In genomic region chr6:163748886-163749285, GRCh38 we compare ENCODE assay signal across 28 cellular contexts.
"Had no signal": no experiment of that assay in that cellular context is flagged by ENCODE, and none has a peak within 500 bp of the region (broad histone marks: within the 10 kb centered on the region; RNA-seq: fewer than 3 reads in every experiment).

No MANE protein-coding gene starts in this region.

- H3K36me3 ChIP-seq: SJCRH30 had no signal

- H3K36me3 Mint-ChIP-seq: activated CD4-positive, alpha-beta memory T cell treated with anti-CD3 and anti-CD28 coated beads for 36 hours; activated naive CD8-positive, alpha-beta T cell; brain; IgD-negative memory B cell had no signal

- DNase-seq: activated CD4-positive, alpha-beta memory T cell treated with anti-CD3 and anti-CD28 coated beads for 36 hours; activated CD4-positive, alpha-beta T cell treated with anti-CD3 and anti-CD28 coated beads, Interleukin-2, amount 10 ng/mL, durations not matched to agents 7 days and 5 days; activated CD4-positive, CD25-positive, alpha-beta regulatory T cell; activated CD8-positive, alpha-beta memory T cell treated with anti-CD3 and anti-CD28 coated beads for 24 hours; activated effector memory CD4-positive, alpha-beta T cell treated with anti-CD3 and anti-CD28 coated beads, Interleukin-2, amount 50 U/mL, for 16 hours; activated naive CD4-positive, alpha-beta T cell treated with anti-CD3 and anti-CD28 coated beads for 36 hours; activated T-cell treated with anti-CD3 and anti-CD28 coated beads, Interleukin-2, amount 50 U/mL, for 4 hours; amygdala; MV-4-11; NCI-H1092 treated with DMSO at 0.1 percent for 48 hours; NCI-H1417 treated with DMSO at 0.1 percent for 48 hours; NCI-H1694; NCI-H2029; NCI-H2107; NCI-H2171 treated with DMSO at 0.1 percent for 48 hours; NCI-H345; NCI-H510A; NCI-H526 treated with DMSO at 0.1 percent for 48 hours; NCI-H82; SJCRH30; SK-N-SH; T-helper 1 cell had no signal

- H3K27ac Mint-ChIP-seq: activated CD4-positive, alpha-beta memory T cell treated with anti-CD3 and anti-CD28 coated beads for 36 hours; activated CD4-positive, alpha-beta T cell treated with anti-CD3 and anti-CD28 coated beads, Interleukin-2, amount 10 ng/mL, durations not matched to agents 7 days and 5 days; activated naive CD4-positive, alpha-beta T cell treated with anti-CD3 and anti-CD28 coated beads for 36 hours; activated naive CD8-positive, alpha-beta T cell; IgD-negative memory B cell had no signal

- H3K9me3 Mint-ChIP-seq: activated CD4-positive, alpha-beta memory T cell treated with anti-CD3 and anti-CD28 coated beads for 36 hours; activated CD4-positive, alpha-beta T cell treated with anti-CD3 and anti-CD28 coated beads, Interleukin-2, amount 10 ng/mL, durations not matched to agents 7 days and 5 days; activated naive CD4-positive, alpha-beta T cell treated with anti-CD3 and anti-CD28 coated beads for 36 hours; activated T-cell treated with anti-CD3 and anti-CD28 coated beads, Interleukin-2, amount 50 U/mL, for 4 hours had no signal

- H3K4me3 Mint-ChIP-seq: activated CD4-positive, alpha-beta memory T cell treated with anti-CD3 and anti-CD28 coated beads for 36 hours; activated CD4-positive, alpha-beta T cell treated with anti-CD3 and anti-CD28 coated beads, Interleukin-2, amount 10 ng/mL, durations not matched to agents 7 days and 5 days; activated naive CD4-positive, alpha-beta T cell treated with anti-CD3 and anti-CD28 coated beads for 36 hours; activated naive CD8-positive, alpha-beta T cell; activated T-cell treated with anti-CD3 and anti-CD28 coated beads, Interleukin-2, amount 50 U/mL, for 4 hours; brain had no signal

- ATAC-seq: activated T-cell treated with anti-CD3 and anti-CD28 coated beads, Interleukin-2, amount 50 U/mL, for 4 hours had no signal

- H3K9me3 ChIP-seq: SJCRH30, SK-N-SH had no signal

- H3K27ac ChIP-seq: KMS-11, SJCRH30, VCaP had no signal

- H3K4me2 ChIP-seq: KMS-11, SK-N-SH had no signal

- FAIRE-seq: astrocyte had no signal

- H3K27me3 ChIP-seq: SJCRH30 had no signal

- H3K4me3 ChIP-seq: SJCRH30 had no signal

- H3K9ac ChIP-seq: KMS-11, SK-N-SH had no signal
